8 cellular contexts compared by ENCODE assay signal in the genomic region with DNA sequence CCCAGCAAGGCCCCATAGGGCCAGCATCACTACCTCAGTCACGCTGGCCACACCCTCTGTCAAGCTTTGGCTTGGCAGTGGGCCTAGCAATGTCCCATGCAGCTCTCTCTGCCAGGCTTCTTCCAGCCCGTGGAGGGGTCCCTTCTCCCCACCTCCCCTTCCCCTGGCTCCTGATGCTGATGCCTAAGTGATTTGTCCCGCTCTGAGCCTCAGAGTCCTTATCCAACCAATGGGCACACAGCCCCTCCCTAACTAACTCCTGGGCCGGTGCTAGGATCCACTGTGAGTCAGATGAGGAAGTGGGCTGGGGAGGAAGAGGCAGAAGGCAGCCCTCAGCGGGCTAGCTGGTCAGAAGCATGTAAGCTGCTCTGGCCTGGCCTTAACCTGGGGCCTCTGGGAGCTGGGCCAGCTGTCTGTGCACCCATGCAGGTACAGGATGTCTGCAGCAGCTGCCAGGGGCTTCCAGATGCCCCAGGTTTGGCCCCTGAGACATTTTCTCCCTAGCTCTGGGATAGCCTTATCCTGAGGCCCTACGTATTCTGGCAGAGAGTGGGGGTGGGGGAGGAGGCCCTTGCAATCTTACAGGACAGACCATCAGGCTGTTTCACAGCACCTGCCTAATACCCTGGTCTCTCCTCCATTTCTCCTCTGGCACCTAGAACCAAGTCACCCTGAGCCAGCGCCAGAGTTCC. TPM values are rescaled to one million over a fixed set of nuclear protein-coding genes. Genes with fewer than 3 reads are reported as not detected.
A peak's percentile ranks its signal among the peaks of the same experiment; 100 is the strongest.
DNase-seq lines count a peak whose midpoint lies in the region; ATAC-seq and TF ChIP-seq lines count a peak whose summit lies in the region.

No MANE protein-coding gene starts in this region.

- peak overlapping the region; percentile 91 for H3K14ac ChIP-seq in trophoblast cell (ENCODE audit: low read length)

- no peak overlapping the region for H3K27ac Mint-ChIP-seq in activated T-helper 2 cell treated with anti-CD3 and anti-CD28 coated beads, Interferon-gamma antibody, Interleukin-2, Interleukin-4, amounts not matched to agents 10 μg/mL and 5 μg/mL and 100 μg/mL, durations not matched to agents 14 hours and 24 hours and 36 hours

- peak overlapping the region; percentile 88 for H3K4me2 ChIP-seq in trophoblast cell (ENCODE audit: low read length)

- no peak overlapping the region for H3K18ac ChIP-seq in trophoblast cell (ENCODE audit: low read length)

- ATAC-seq in GM21390 (IDR thresholded peaks at IDR 0.05; ENCODE audit: unreplicated experiment), result peak; percentile 64
- peak; percentile 33 for ATAC-seq in Right ventricle myocardium inferior

- no peaks in the 10 kb centered on the region for H3K9me3 Mint-ChIP-seq in activated T-helper 2 cell treated with anti-CD3 and anti-CD28 coated beads, Interferon-gamma antibody, Interleukin-2, Interleukin-4, amounts not matched to agents 10 μg/mL and 5 μg/mL and 100 μg/mL, durations not matched to agents 14 hours and 24 hours and 36 hours

- WGBS in trophoblast cell (ENCODE audit: extremely low coverage, insufficient coverage, insufficient read length), result no CpG with 5 or more reads among the region's 7 CpGs

- peak overlapping the region; percentile 49 for H3K23ac ChIP-seq in trophoblast cell (ENCODE audit: low read length)

- peaks cover 10% of the 10 kb centered on the region for H3K79me2 ChIP-seq in trophoblast cell (ENCODE audit: control insufficient read depth, insufficient read depth, low read length, poor library complexity)

- H3K36me3 Mint-ChIP-seq in activated T-helper 2 cell treated with anti-CD3 and anti-CD28 coated beads, Interferon-gamma antibody, Interleukin-2, Interleukin-4, amounts not matched to agents 10 μg/mL and 5 μg/mL and 100 μg/mL, durations not matched to agents 14 hours and 24 hours and 36 hours (ENCODE audit: low read depth), result peaks cover 11% of the 10 kb centered on the region

- intact Hi-C loops in activated T-helper 2 cell treated with anti-CD3 and anti-CD28 coated beads, Interferon-gamma antibody, Interleukin-2, Interleukin-4, amounts not matched to agents 10 μg/mL and 5 μg/mL and 100 μg/mL, durations not matched to agents 14 hours and 24 hours and 36 hours (cut with micrococcal nuclease), result no loop called here
- intact Hi-C loops in Right ventricle myocardium inferior (cut with DNase I), result loop anchor here (1.0 to 2.0 kb wide), 2 partner anchors 49 to 52 kb away; partner anchors contain the start of gene NKTR

- peaks cover 5 to 7% of the 10 kb centered on the region in 2 experiments for H3K36me3 ChIP-seq in trophoblast cell (ENCODE audit: control insufficient read depth in 1 of 2, insufficient read depth in 2 of 2, low read length in 2 of 2)

- peaks cover 2% of the 10 kb centered on the region for H3K9me3 ChIP-seq in trophoblast cell (ENCODE audit: insufficient read depth, low read depth, low read length)

- H2BK12ac ChIP-seq in trophoblast cell (ENCODE audit: low read length), result peak overlapping the region; percentile 7

- no peaks in the 10 kb centered on the region for H3K27me3 ChIP-seq in trophoblast cell (ENCODE audit: insufficient read depth, low read length)

- H3K4me3 ChIP-seq in trophoblast cell (ENCODE audit: low read depth, low read length), result no peak overlapping the region

- DNase-seq in Daoy (ENCODE audit: low read depth) (peak; percentile 84), Right ventricle myocardium inferior (ENCODE audit: missing footprints) (peak; percentile 89), trophoblast cell (peak; percentile 55 to 60), HuH-7.5 (ENCODE audit: low spot score) (no peak), NCI-H1417 treated with DMSO at 0.1 percent for 48 hours (lab: John Stamatoyannopoulos, UW) (no peak)
- DNase-seq in activated T-helper 2 cell treated with anti-CD3 and anti-CD28 coated beads, Interferon-gamma antibody, Interleukin-2, Interleukin-4, amounts not matched to agents 10 μg/mL and 5 μg/mL and 100 μg/mL, durations not matched to agents 14 hours and 24 hours and 36 hours (ENCODE audit: low spot score), result no peak

- peaks cover 9% of the 10 kb centered on the region for H3K27me3 Mint-ChIP-seq in activated T-helper 2 cell treated with anti-CD3 and anti-CD28 coated beads, Interferon-gamma antibody, Interleukin-2, Interleukin-4, amounts not matched to agents 10 μg/mL and 5 μg/mL and 100 μg/mL, durations not matched to agents 14 hours and 24 hours and 36 hours (ENCODE audit: low read depth)

- peak; percentile 38; the same call in 1 of the 2 replicates for TF ChIP-seq EP300 in Ishikawa (IDR thresholded peaks at IDR 0.05; ENCODE audit: borderline replicate concordance)

- peak overlapping the region; percentile 38 for H3K9ac ChIP-seq in trophoblast cell (ENCODE audit: low read length)

- H4K91ac ChIP-seq in trophoblast cell (ENCODE audit: low read depth, low read length), result peak overlapping the region; percentile 94

- peak overlapping the region; percentile 45 for H3K4me3 Mint-ChIP-seq in activated T-helper 2 cell treated with anti-CD3 and anti-CD28 coated beads, Interferon-gamma antibody, Interleukin-2, Interleukin-4, amounts not matched to agents 10 μg/mL and 5 μg/mL and 100 μg/mL, durations not matched to agents 14 hours and 24 hours and 36 hours (ENCODE audit: low read depth)

- H3K27ac ChIP-seq in trophoblast cell (ENCODE audit: low read depth, low read length), result peak overlapping the region; percentile 66

- H2BK120ac ChIP-seq in trophoblast cell (ENCODE audit: insufficient read depth, low read length, poor library complexity), result no peak overlapping the region

- no peak overlapping the region for H2BK5ac ChIP-seq in trophoblast cell (ENCODE audit: low read depth, low read length, poor library complexity)

- no peak overlapping the region for H4K12ac ChIP-seq in trophoblast cell (ENCODE audit: low read depth, low read length)

- H2AFZ ChIP-seq in trophoblast cell (ENCODE audit: insufficient read depth, low read length, poor library complexity), result no peak overlapping the region

- peaks cover 9% of the 10 kb centered on the region for H3K4me1 Mint-ChIP-seq in activated T-helper 2 cell treated with anti-CD3 and anti-CD28 coated beads, Interferon-gamma antibody, Interleukin-2, Interleukin-4, amounts not matched to agents 10 μg/mL and 5 μg/mL and 100 μg/mL, durations not matched to agents 14 hours and 24 hours and 36 hours (ENCODE audit: low read depth)

- no peak overlapping the region for H3K4ac ChIP-seq in trophoblast cell (ENCODE audit: low read depth, low read length)

- H3K79me1 ChIP-seq in trophoblast cell (ENCODE audit: low read length), result peaks cover 20% of the 10 kb centered on the region

- no peak overlapping the region for H4K8ac ChIP-seq in trophoblast cell (ENCODE audit: low read depth, low read length)

- peak overlapping the region; percentile 19 for H2AK5ac ChIP-seq in trophoblast cell (ENCODE audit: low read length)

- TF ChIP-seq RAD21 in Ishikawa (IDR thresholded peaks at IDR 0.05; ENCODE audit: low read depth), result no peak

- H3K4me1 ChIP-seq in trophoblast cell (ENCODE audit: control insufficient read depth in 1 of 2, insufficient read depth in 2 of 2, low read length in 2 of 2), result peaks cover 32 to 44% of the 10 kb centered on the region in 2 experiments

TF ChIP-seq in Ishikawa, 13 proteins besides CTCF, POLR2A, EP300 and RAD21:
- TF ChIP-seq TCF12 (IDR thresholded peaks at IDR 0.05; ENCODE audit: low read depth) (peak; percentile 76), NFIC (IDR thresholded peaks at IDR 0.05) (peak; percentile 80), TEAD4 (IDR thresholded peaks at IDR 0.05) (peak; percentile 47; the same call in 1 of the 2 replicates), ZBTB7A (IDR thresholded peaks at IDR 0.05; ENCODE audit: low read depth) (peak; percentile 78; the same call in 1 of the 2 replicates), CREB1 (IDR thresholded peaks at IDR 0.05; ENCODE audit: low read depth) (no peak)
- TF ChIP-seq, protein P1, sequence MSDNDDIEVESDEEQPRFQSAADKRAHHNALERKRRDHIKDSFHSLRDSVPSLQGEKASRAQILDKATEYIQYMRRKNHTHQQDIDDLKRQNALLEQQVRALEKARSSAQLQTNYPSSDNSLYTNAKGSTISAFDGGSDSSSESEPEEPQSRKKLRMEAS (IDR thresholded peaks at IDR 0.05), result peak; percentile 42
TF ChIP-seq in Ishikawa: peak in this region for 5.

RNA-seq across cellular contexts. Expression of gene ZBTB47, which starts 0.7 kb away (rescaled TPM):
- 2.5 and 5.7 TPM in 2 replicates for total RNA-seq in Daoy (2014; rRNA removed; shearing (Covaris generic))
- 0.16 and 0.44 TPM in 2 replicates for total RNA-seq in activated T-helper 2 cell treated with anti-CD3 and anti-CD28 coated beads, Interferon-gamma antibody, Interleukin-2, Interleukin-4, amounts not matched to agents 10 μg/mL and 5 μg/mL and 100 μg/mL, durations not matched to agents 14 hours and 24 hours and 36 hours
- total RNA-seq in Right ventricle myocardium inferior, result 80.2 TPM
- polyA plus RNA-seq in trophoblast cell (2013), result 3.2 and 3.4 TPM in 2 replicates

RNA-seq across cellular contexts. Expression of gene KLHL40, which starts 32.6 kb away (rescaled TPM):
- total RNA-seq in Daoy (2014; rRNA removed; shearing (Covaris generic)), result not detected in 2 replicates
- total RNA-seq in activated T-helper 2 cell treated with anti-CD3 and anti-CD28 coated beads, Interferon-gamma antibody, Interleukin-2, Interleukin-4, amounts not matched to agents 10 μg/mL and 5 μg/mL and 100 μg/mL, durations not matched to agents 14 hours and 24 hours and 36 hours, result not detected in 2 replicates
- total RNA-seq in Right ventricle myocardium inferior, result not detected
- not detected in 2 replicates for polyA plus RNA-seq in trophoblast cell (2013)

RNA-seq across cellular contexts. Expression of gene HHATL, which starts 49.8 kb away (rescaled TPM):
- total RNA-seq in Daoy (2014; rRNA removed; shearing (Covaris generic)), result not detected in 2 replicates
- not detected in 2 replicates for total RNA-seq in activated T-helper 2 cell treated with anti-CD3 and anti-CD28 coated beads, Interferon-gamma antibody, Interleukin-2, Interleukin-4, amounts not matched to agents 10 μg/mL and 5 μg/mL and 100 μg/mL, durations not matched to agents 14 hours and 24 hours and 36 hours
- 440 TPM for total RNA-seq in Right ventricle myocardium inferior
- 0.43 and 0.63 TPM in 2 replicates for polyA plus RNA-seq in trophoblast cell (2013)

RNA-seq across cellular contexts. Expression of gene NKTR, which starts 52.3 kb away (rescaled TPM):
- total RNA-seq in Daoy (2014; rRNA removed; shearing (Covaris generic)), result 10.7 and 15.5 TPM in 2 replicates
- 76.6 and 86.2 TPM in 2 replicates for total RNA-seq in activated T-helper 2 cell treated with anti-CD3 and anti-CD28 coated beads, Interferon-gamma antibody, Interleukin-2, Interleukin-4, amounts not matched to agents 10 μg/mL and 5 μg/mL and 100 μg/mL, durations not matched to agents 14 hours and 24 hours and 36 hours
- 21.2 TPM for total RNA-seq in Right ventricle myocardium inferior
- polyA plus RNA-seq in trophoblast cell (2013), result 35.3 and 36.7 TPM in 2 replicates

Comparison
In these comparisons a context has a peak if more than half of its experiments do, and no peak if none do; other contexts are left out.
1. DNase-seq: peak in Daoy (single experiment), Right ventricle myocardium inferior (single experiment) and trophoblast cell (2 of 2); none in activated T-helper 2 cell treated with anti-CD3 and anti-CD28 coated beads, Interferon-gamma antibody, Interleukin-2, Interleukin-4, amounts not matched to agents 10 μg/mL and 5 μg/mL and 100 μg/mL, durations not matched to agents 14 hours and 24 hours and 36 hours (single experiment), HuH-7.5 (single experiment) and NCI-H1417 treated with DMSO at 0.1 percent for 48 hours (single experiment).
2. RNA of gene ZBTB47, which starts 0.7 kb away (total RNA-seq): 80.2 TPM in Right ventricle myocardium inferior (single experiment); 2.5 to 5.7 TPM in Daoy and 0.16 to 0.44 TPM in activated T-helper 2 cell treated with anti-CD3 and anti-CD28 coated beads, Interferon-gamma antibody, Interleukin-2, Interleukin-4, amounts not matched to agents 10 μg/mL and 5 μg/mL and 100 μg/mL, durations not matched to agents 14 hours and 24 hours and 36 hours; every median in the first group is over 10 times any median in the second.
3. RNA of gene HHATL, which starts 49.8 kb away (total RNA-seq): 440 TPM in Right ventricle myocardium inferior (single experiment); not detected in Daoy and not detected in activated T-helper 2 cell treated with anti-CD3 and anti-CD28 coated beads, Interferon-gamma antibody, Interleukin-2, Interleukin-4, amounts not matched to agents 10 μg/mL and 5 μg/mL and 100 μg/mL, durations not matched to agents 14 hours and 24 hours and 36 hours; every median in the first group is over 100 times any median in the second.